9 cellular contexts compared by ENCODE assay signal in genomic region chr3:184234224-184234623, GRCh38. TPM values are rescaled to one million over a fixed set of nuclear protein-coding genes. Genes with fewer than 3 reads are reported as not detected.
DNase-seq lines count a peak whose midpoint lies in the region; ATAC-seq and TF ChIP-seq lines count a peak whose summit lies in the region.
"Had no signal": no experiment of that assay in that cellular context is flagged by ENCODE, and none has a peak within 500 bp of the region (broad histone marks: within the 10 kb centered on the region; RNA-seq: fewer than 3 reads in every experiment).

No MANE protein-coding gene starts in this region.

- ATAC-seq in GM19467 (IDR thresholded peaks at IDR 0.05; ENCODE audit: unreplicated experiment) = no peak

- H3K27me3 ChIP-seq in dorsolateral prefrontal cortex = peaks cover 0 to 24% (median 3%) of the 10 kb centered on the region in 45 donors

- intact Hi-C loops in dorsolateral prefrontal cortex (cut with DNase I) = loop anchor here in 1 of 2 donors (5.0 kb wide), 1 partner anchor 47 kb away; the partner anchor contains the start of gene ABCF3

- peak overlapping the region in 4 of 59 donors; percentile 1 to 72 (median 30) for H3K27ac ChIP-seq in dorsolateral prefrontal cortex

- peak; percentile 88 for DNase-seq in EL
- DNase-seq in NCI-H226 = peak; percentile 91
- peak in 9 of 10 donors; percentile 54 to 88 (median 73) for DNase-seq in dorsolateral prefrontal cortex
- DNase-seq in pons (ENCODE audit: low spot score) = peak; percentile 54
- no peak for DNase-seq in NCI-H345 (lab: John Stamatoyannopoulos, UW)
- DNase-seq in NOMO-1 treated with DMSO at 0.1 percent for 48 hours (lab: John Stamatoyannopoulos, UW; ENCODE audit: unreplicated experiment) = no peak
- DNase-seq in stimulated activated CD4-positive, alpha-beta T cell treated with anti-CD3 and anti-CD28 coated beads, Interleukin-2, amount 100 ng/mL, for 24 hours = no peak
- DNase-seq: activated naive CD4-positive, alpha-beta T cell treated with anti-CD3 and anti-CD28 coated beads for 36 hours had no signal

- no peak overlapping the region for H3K4me3 ChIP-seq in dorsolateral prefrontal cortex

- TF ChIP-seq CTCF in dorsolateral prefrontal cortex (IDR thresholded peaks at IDR 0.05 in 54 of 56, conservative IDR thresholded peaks at IDR 0.05 in 2 of 56; ENCODE audit: low read depth in 1 of 56, partially characterized antibody in 56 of 56) = peak in 27 of 56 donors; percentile 6 to 43 (median 25)

RNA-seq across cellular contexts. Expression of gene VWA5B2, which starts 4.8 kb away (rescaled TPM):
- total RNA-seq in dorsolateral prefrontal cortex = 100 to 1,000 TPM in 1 of 120 experiments, 10 to 100 TPM in 119; 22.0 to 127 (median 48.6) TPM
- total RNA-seq: activated naive CD4-positive, alpha-beta T cell treated with anti-CD3 and anti-CD28 coated beads for 36 hours had no signal

RNA-seq across cellular contexts. Expression of gene ALG3, which starts 14.5 kb away (rescaled TPM):
- total RNA-seq in dorsolateral prefrontal cortex = 10 to 100 TPM; 10.2 to 27.1 (median 17.8) TPM

RNA-seq across cellular contexts. Expression of gene EEF1AKMT4, which starts 15.2 kb away (rescaled TPM):
- total RNA-seq in dorsolateral prefrontal cortex = 1 to 10 TPM in 9 of 120 experiments, under 1 TPM in 71, not detected in 40; 0.25 to 1.6 (median 0.52) TPM

RNA-seq across cellular contexts. Expression of gene CAMK2N2, which starts 27.1 kb away (rescaled TPM):
- 10 to 100 TPM; 12.9 to 76.7 (median 45.6) TPM for total RNA-seq in dorsolateral prefrontal cortex
- total RNA-seq: activated naive CD4-positive, alpha-beta T cell treated with anti-CD3 and anti-CD28 coated beads for 36 hours had no signal

RNA-seq across cellular contexts. Expression of gene ECE2, which starts 41.6 kb away (rescaled TPM):
- 10 to 100 TPM in 114 of 120 experiments, 1 to 10 TPM in 6; 2.6 to 38.7 (median 18.0) TPM for total RNA-seq in dorsolateral prefrontal cortex
- total RNA-seq: activated naive CD4-positive, alpha-beta T cell treated with anti-CD3 and anti-CD28 coated beads for 36 hours had no signal

Comparison
In these comparisons a context has a peak if more than half of its experiments do, and no peak if none do; other contexts are left out.
1. DNase-seq: peak in EL (single experiment), NCI-H226 (single experiment), dorsolateral prefrontal cortex (9 of 10) and pons (single experiment); none in NCI-H345 (single experiment), NOMO-1 treated with DMSO at 0.1 percent for 48 hours (single experiment) and stimulated activated CD4-positive, alpha-beta T cell treated with anti-CD3 and anti-CD28 coated beads, Interleukin-2, amount 100 ng/mL, for 24 hours (0 of 2).